In genomic region chr1:112060266-112060665, GRCh38 we compare ENCODE assay signal across 25 cellular contexts.
"Had no signal": no experiment of that assay in that cellular context is flagged by ENCODE, and none has a peak within 500 bp of the region (broad histone marks: within the 10 kb centered on the region; RNA-seq: fewer than 3 reads in every experiment).

No MANE protein-coding gene starts in this region.

- DNase-seq: activated B cell treated with CpG ODN at 0.5 μM for 24 hours; activated CD4-positive, alpha-beta T cell treated with anti-CD3 and anti-CD28 coated beads for 1 hour; activated CD4-positive, alpha-beta T cell treated with anti-CD3 and anti-CD28 coated beads, Interleukin-2, amount 10 ng/mL, durations not matched to agents 24 days and 14 days; activated CD4-positive, alpha-beta T cell treated with anti-CD3 and anti-CD28 coated beads, Interleukin-2, amount 50 U/mL, for 48 hours; activated CD8-positive, alpha-beta memory T cell treated with anti-CD3 and anti-CD28 coated beads for 24 hours; activated effector memory CD4-positive, alpha-beta T cell treated with anti-CD3 and anti-CD28 coated beads, Interleukin-2, amount 50 U/mL, for 16 hours; activated naive CD4-positive, alpha-beta T cell treated with Interleukin-2 at 50 U/mL for 16 hours; activated T-cell treated with anti-CD3 and anti-CD28 coated beads, Interleukin-2, amount 50 U/mL, for 4 hours; amygdala; MG63; NCI-H1105; NCI-H1436; NCI-H187 treated with DMSO at 0.1 percent for 48 hours; NCI-H2081 treated with DMSO at 0.1 percent for 48 hours; NCI-H226; NCI-H510A treated with DMSO at 0.1 percent for 48 hours; NCI-H69; PC-9; SHP77 treated with DMSO at 0.1 percent for 48 hours; T-helper 17 cell; T-helper 9 cell had no signal

- H3K9me3 Mint-ChIP-seq: activated B cell treated with CpG ODN at 0.5 μM for 24 hours; activated CD4-positive, alpha-beta T cell treated with anti-CD3 and anti-CD28 coated beads, Interleukin-2, amount 10 ng/mL, durations not matched to agents 24 days and 14 days; activated T-cell treated with anti-CD3 and anti-CD28 coated beads, Interleukin-2, amount 50 U/mL, for 4 hours; brain; central memory CD8-positive, alpha-beta T cell had no signal

- H3K36me3 Mint-ChIP-seq: activated naive CD8-positive, alpha-beta T cell; brain had no signal

- H3K27ac Mint-ChIP-seq: activated B cell treated with CpG ODN at 0.5 μM for 24 hours; activated CD4-positive, alpha-beta T cell treated with anti-CD3 and anti-CD28 coated beads, Interleukin-2, amount 10 ng/mL, durations not matched to agents 24 days and 14 days; activated naive CD8-positive, alpha-beta T cell; brain; T-helper 17 cell had no signal

- H2AFZ ChIP-seq: PC-9 had no signal

- H3K36me3 ChIP-seq: MG63 had no signal

- H3K4me1 Mint-ChIP-seq: activated CD4-positive, alpha-beta T cell treated with anti-CD3 and anti-CD28 coated beads, Interleukin-2, amount 10 ng/mL, durations not matched to agents 24 days and 14 days; central memory CD8-positive, alpha-beta T cell had no signal

- H3K4me3 ChIP-seq: MG63, PC-9 had no signal

- H3K9ac ChIP-seq: KMS-11 had no signal

- H3K27ac ChIP-seq: KMS-11, PC-9 had no signal

- H3K4me3 Mint-ChIP-seq: activated B cell treated with CpG ODN at 0.5 μM for 24 hours; activated CD4-positive, alpha-beta T cell treated with anti-CD3 and anti-CD28 coated beads, Interleukin-2, amount 10 ng/mL, durations not matched to agents 24 days and 14 days; activated naive CD8-positive, alpha-beta T cell; activated T-cell treated with anti-CD3 and anti-CD28 coated beads, Interleukin-2, amount 50 U/mL, for 4 hours; brain; central memory CD8-positive, alpha-beta T cell; T-helper 17 cell had no signal

- ATAC-seq: activated T-cell treated with anti-CD3 and anti-CD28 coated beads, Interleukin-2, amount 50 U/mL, for 4 hours; T-helper 17 cell had no signal

- H3K9me3 ChIP-seq: MG63 had no signal

- H3K4me2 ChIP-seq: KMS-11, PC-9 had no signal
